Comparison of ENCODE assay signal across 13 cellular contexts in the genomic region with DNA sequence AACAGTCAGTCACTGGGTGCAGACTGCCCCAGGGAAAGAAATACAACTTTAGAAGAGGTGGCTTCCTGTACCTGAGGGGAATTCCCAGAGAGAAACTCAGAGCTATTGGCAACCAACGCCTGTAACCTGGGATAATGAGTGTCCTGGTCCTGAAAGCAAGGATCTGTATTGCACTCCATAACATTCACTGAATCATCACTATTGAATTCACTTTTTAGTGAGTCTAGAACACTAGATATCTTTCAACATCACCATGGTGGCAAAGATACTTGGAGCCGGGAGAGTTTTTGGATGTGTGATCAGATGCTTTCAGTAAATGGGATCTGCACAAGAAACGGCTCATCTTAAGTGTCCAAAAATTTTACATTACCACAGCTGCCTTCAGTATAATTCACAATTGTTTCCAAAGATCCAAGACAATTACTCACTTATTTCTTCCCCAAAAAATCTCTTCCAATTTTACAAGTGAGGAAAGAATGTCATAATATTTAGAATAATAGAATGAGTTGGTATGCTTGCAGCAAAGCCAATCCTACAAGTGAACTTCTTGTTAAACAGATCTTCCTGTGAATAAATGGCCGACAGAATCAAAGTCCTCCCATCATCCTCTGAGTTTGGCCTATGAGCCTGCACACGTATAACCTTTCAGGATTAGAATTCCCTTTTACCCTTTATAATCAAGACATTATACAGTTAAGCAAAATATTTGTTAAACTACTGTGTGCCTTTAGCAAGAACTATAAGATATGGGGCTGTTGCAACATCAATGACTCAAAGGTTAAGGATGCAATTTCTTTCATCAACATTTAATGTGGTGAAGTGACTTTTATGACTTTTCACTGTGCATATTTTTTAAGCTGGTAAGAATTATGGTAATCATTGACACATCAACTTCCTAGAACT.
DNase-seq lines count a peak whose midpoint lies in the region; ATAC-seq, FAIRE-seq and TF ChIP-seq lines count a peak whose summit lies in the region.
"Had no signal": no experiment of that assay in that cellular context is flagged by ENCODE, and none has a peak within 500 bp of the region (broad histone marks: within the 10 kb centered on the region; RNA-seq: fewer than 3 reads in every experiment).

No MANE protein-coding gene starts in this region.

- H3K4me3 ChIP-seq in retinal pigment epithelial cell (ENCODE audit: low read length) = no peak overlapping the region

- TF ChIP-seq CTCF in retinal pigment epithelial cell (conservative IDR thresholded peaks at IDR 0.05; ENCODE audit: low read depth, low read length) = no peak

- ATAC-seq in esophagus mucosa = peak; percentile 73
- no peak for ATAC-seq in GM18907 (IDR thresholded peaks at IDR 0.05; ENCODE audit: unreplicated experiment)

- no peak for FAIRE-seq in GM12891 (lab: Jason Lieb, UNC)
- FAIRE-seq: colon had no signal

- peak; percentile 91 for DNase-seq in ELR (ENCODE audit: low read depth)
- peak; percentile 40 for DNase-seq in RKO (ENCODE audit: low spot score)
- DNase-seq in retinal pigment epithelial cell (ENCODE audit: low read depth) = peak; percentile 67
- no peak for DNase-seq in GM12891 (ENCODE audit: insufficient read length, low spot score)
- DNase-seq in COLO829 (ENCODE audit: low spot score) = no peak
- DNase-seq in activated effector memory CD4-positive, alpha-beta T cell treated with anti-CD3 and anti-CD28 coated beads, Interleukin-2, amount 50 U/mL, for 16 hours = no peak
- DNase-seq: activated CD4-positive, alpha-beta T cell treated with anti-CD3 and anti-CD28 coated beads for 48 hours; MM.1S; NCI-H510A treated with DMSO at 0.1 percent for 48 hours; SHP77 had no signal

- TF ChIP-seq POLR2A in GM12891 (IDR thresholded peaks at IDR 0.05; ENCODE audit: low read depth, low read length) = no peak

TF ChIP-seq in GM12891, 5 proteins besides CTCF, POLR2A, EP300 and RAD21:
- TF ChIP-seq SPI1 (IDR thresholded peaks at IDR 0.05; ENCODE audit: low read depth, low read length) (no peak), POU2F2 (IDR thresholded peaks at IDR 0.05; ENCODE audit: low read depth, low read length) (no peak), POLR2AphosphoS5 (IDR thresholded peaks at IDR 0.05; ENCODE audit: low read depth, low read length) (no peak), PAX5 (IDR thresholded peaks at IDR 0.05; ENCODE audit: insufficient read depth, low read length, severe bottlenecking) (no peak), TAF1 (IDR thresholded peaks at IDR 0.05; ENCODE audit: low read depth, low read length) (no peak)

Comparison
In these comparisons a context has a peak if more than half of its experiments do, and no peak if none do; other contexts are left out.
1. DNase-seq: peak in ELR (single experiment), RKO (single experiment) and retinal pigment epithelial cell (single experiment); none in GM12891 (single experiment), COLO829 (single experiment) and activated effector memory CD4-positive, alpha-beta T cell treated with anti-CD3 and anti-CD28 coated beads, Interleukin-2, amount 50 U/mL, for 16 hours (single experiment).